In genomic region chr1:178500091-178500770, GRCh38 we compare ENCODE assay signal across 15 cellular contexts. TPM values are rescaled to one million over a fixed set of nuclear protein-coding genes. Genes with fewer than 3 reads are reported as not detected.
DNase-seq lines count a peak whose midpoint lies in the region; ATAC-seq and TF ChIP-seq lines count a peak whose summit lies in the region.
"Had no signal": no experiment of that assay in that cellular context is flagged by ENCODE, and none has a peak within 500 bp of the region (broad histone marks: within the 10 kb centered on the region; RNA-seq: fewer than 3 reads in every experiment).

No MANE protein-coding gene starts in this region.

- H3K4me3 ChIP-seq in right atrium auricular region (no peak overlapping the region), WI38 (ENCODE audit: low read depth, low read length) (no peak overlapping the region), upper lobe of right lung (peak overlapping the region; percentile 4)

- H3K27me3 ChIP-seq in right atrium auricular region = no peaks in the 10 kb centered on the region
- H3K27me3 ChIP-seq in upper lobe of right lung = no peaks in the 10 kb centered on the region

- ATAC-seq in left lobe of liver (peak; percentile 42), upper lobe of right lung (peak; percentile 77), GM21786 (IDR thresholded peaks at IDR 0.05; ENCODE audit: unreplicated experiment) (no peak)
- ATAC-seq: activated T-helper 17 cell treated with anti-CD3 and anti-CD28 coated beads, Interleukin-2, amount 50 U/mL, for 72 hours had no signal

- H3K9me3 ChIP-seq in right atrium auricular region = no peaks in the 10 kb centered on the region
- H3K9me3 ChIP-seq in upper lobe of right lung = no peaks in the 10 kb centered on the region

- H3K4me1 ChIP-seq in right atrium auricular region = peaks cover 0 to 4% of the 10 kb centered on the region in 2 donors
- H3K4me1 ChIP-seq in upper lobe of right lung = no peaks in the 10 kb centered on the region

- intact Hi-C loops in cardiac septum (cut with DNase I) (loop anchor here (2.0 to 10.0 kb wide), 2 partner anchors 189 to 445 kb away; no protein-coding TSS in a partner anchor), upper lobe of right lung (cut with DNase I) (no loop called here)

- H3K36me3 ChIP-seq in right atrium auricular region (no peaks in the 10 kb centered on the region), upper lobe of right lung (no peaks in the 10 kb centered on the region)

- peak in 1 of 2 donors; percentile 29 for TF ChIP-seq CTCF in right atrium auricular region (IDR thresholded peaks at IDR 0.05)
- TF ChIP-seq CTCF in WI38 (IDR thresholded peaks at IDR 0.05; ENCODE audit: low read depth, low read length) = peak; percentile 39
- TF ChIP-seq CTCF in upper lobe of right lung (IDR thresholded peaks at IDR 0.05) = peak; percentile 26

- H3K27ac ChIP-seq in right atrium auricular region (no peak overlapping the region), upper lobe of right lung (no peak overlapping the region)

- DNase-seq in right atrium auricular region (ENCODE audit: low spot score) (peak; percentile 43), cardiac septum (ENCODE audit: low spot score) (no peak), left lobe of liver (ENCODE audit: low spot score) (peak; percentile 35), upper lobe of right lung (no peak), COLO668 (lab: John Stamatoyannopoulos, UW; ENCODE audit: unreplicated experiment) (no peak)
- no peak for DNase-seq in stimulated activated naive CD4-positive, alpha-beta T cell (lab: John Stamatoyannopoulos, UW)
- DNase-seq: foreskin fibroblast, NCI-H510A, Right ventricle myocardium superior had no signal

RNA-seq across cellular contexts. Expression of gene CLEC20A, which starts 3.5 kb away (rescaled TPM):
- total RNA-seq in right atrium auricular region (under 1 TPM in 1 of 2 donors, not detected in 1; 0.48 TPM), cardiac septum (not detected), left lobe of liver (not detected), upper lobe of right lung (not detected)
- total RNA-seq: activated T-helper 17 cell treated with anti-CD3 and anti-CD28 coated beads, Interleukin-2, amount 50 U/mL, for 72 hours; renal cortical epithelial cell; Right ventricle myocardium superior had no signal

RNA-seq across cellular contexts. Expression of gene TEX35, which starts 12.7 kb away (rescaled TPM):
- total RNA-seq in right atrium auricular region = under 1 TPM in 1 of 2 donors, not detected in 1; 0.33 TPM
- total RNA-seq in cardiac septum = not detected
- not detected for total RNA-seq in left lobe of liver
- total RNA-seq in upper lobe of right lung = not detected
- total RNA-seq: activated T-helper 17 cell treated with anti-CD3 and anti-CD28 coated beads, Interleukin-2, amount 50 U/mL, for 72 hours; B cell; liver; renal cortical epithelial cell had no signal

Comparison
In these comparisons a context has a peak if more than half of its experiments do, and no peak if none do; other contexts are left out.
1. DNase-seq: peak in right atrium auricular region (single experiment) and left lobe of liver (single experiment); none in cardiac septum (single experiment), upper lobe of right lung (single experiment), COLO668 (single experiment) and stimulated activated naive CD4-positive, alpha-beta T cell (0 of 6).